ENCODE assay signal across 9 cellular contexts in genomic region chr3:173733029-173733652, GRCh38.
DNase-seq lines count a peak whose midpoint lies in the region; ATAC-seq and TF ChIP-seq lines count a peak whose summit lies in the region.
"Had no signal": no experiment of that assay in that cellular context is flagged by ENCODE, and none has a peak within 500 bp of the region (broad histone marks: within the 10 kb centered on the region; RNA-seq: fewer than 3 reads in every experiment).

No MANE protein-coding gene starts in this region.

- no peaks in the 10 kb centered on the region for H3K27me3 Mint-ChIP-seq in natural killer cell treated with Interleukin-12 subunit alpha and Interleukin-12 subunit beta and Interleukin-15 and Interleukin-18, amount 100 ng/mL, for 72 hours

- H3K27me3 ChIP-seq in BE2C (no peaks in the 10 kb centered on the region), IMR-90 (ENCODE audit: control insufficient read depth, insufficient read depth, low read length) (no peaks in the 10 kb centered on the region), kidney epithelial cell (ENCODE audit: control insufficient read depth, insufficient read depth, low read length) (no peaks in the 10 kb centered on the region)

- no peak overlapping the region for H3K27ac Mint-ChIP-seq in natural killer cell treated with Interleukin-12 subunit alpha and Interleukin-12 subunit beta and Interleukin-15 and Interleukin-18, amount 100 ng/mL, for 72 hours

- no peak overlapping the region for H2BK5ac ChIP-seq in IMR-90 (ENCODE audit: low read depth, low read length, poor library complexity, severe bottlenecking)

- no peak overlapping the region for H4K91ac ChIP-seq in IMR-90 (ENCODE audit: insufficient read depth, low read depth, low read length)

- H3K9ac ChIP-seq in IMR-90 (ENCODE audit: low read depth, low read length): no peak overlapping the region

- TF ChIP-seq CTCF in BE2C (IDR thresholded peaks at IDR 0.05; ENCODE audit: low read depth, low read length) (peak; percentile 45), IMR-90 (conservative IDR thresholded peaks at IDR 0.05; ENCODE audit: low read depth, low read length) (peak; percentile 50), WI38 (IDR thresholded peaks at IDR 0.05; ENCODE audit: low read depth, low read length) (peak; percentile 41; the same call in 1 of the 2 replicates), kidney epithelial cell (IDR thresholded peaks at IDR 0.05; ENCODE audit: insufficient read depth, low read length, poor library complexity, severe bottlenecking) (peak; percentile 56)

- H3K4me3 Mint-ChIP-seq in natural killer cell treated with Interleukin-12 subunit alpha and Interleukin-12 subunit beta and Interleukin-15 and Interleukin-18, amount 100 ng/mL, for 72 hours: no peak overlapping the region

- no peaks in the 10 kb centered on the region for H3K9me1 ChIP-seq in IMR-90 (ENCODE audit: insufficient read depth, low read length)

- in situ Hi-C loops in IMR-90 (cut with MboI; ENCODE audit: low sequenced_read_pairs): no loop called here

- H4K5ac ChIP-seq in IMR-90 (ENCODE audit: low read depth, low read length): no peak overlapping the region

- H2AK5ac ChIP-seq in IMR-90 (ENCODE audit: low read depth, low read length): no peak overlapping the region

- no peak overlapping the region for H2AK9ac ChIP-seq in IMR-90 (replicated peaks; ENCODE audit: low read depth, low read length, poor library complexity)

- H2BK120ac ChIP-seq in IMR-90 (ENCODE audit: low read depth, low read length): peak overlapping the region; percentile 63

- H3K36me3 ChIP-seq in BE2C: no peaks in the 10 kb centered on the region
- H3K36me3 ChIP-seq in IMR-90 (ENCODE audit: control insufficient read depth, insufficient read depth, low read length): no peaks in the 10 kb centered on the region
- H3K36me3 ChIP-seq in kidney epithelial cell (ENCODE audit: control insufficient read depth, insufficient read depth, low read length): no peaks in the 10 kb centered on the region

- no peaks in the 10 kb centered on the region for H3K9me3 ChIP-seq in BE2C
- H3K9me3 ChIP-seq in IMR-90 (ENCODE audit: control insufficient read depth, insufficient read depth, low read length): no peaks in the 10 kb centered on the region

- CTCF ChIA-PET in IMR-90 (lab: Yijun Ruan, JAX): interaction anchor here (0.6 to 1.3 kb wide), 6 partner anchors 10 to 359 kb away, joined by 3 to 5 read pairs (median 3); no protein-coding TSS in a partner anchor

- peak overlapping the region in 1 of 2 experiments; percentile 56; a peak in 2 of 4 replicates for H4K8ac ChIP-seq in IMR-90 (ENCODE audit: low read depth in 2 of 2, low read length in 2 of 2)

- no peaks in the 10 kb centered on the region for H3K4me1 Mint-ChIP-seq in natural killer cell treated with Interleukin-12 subunit alpha and Interleukin-12 subunit beta and Interleukin-15 and Interleukin-18, amount 100 ng/mL, for 72 hours (ENCODE audit: low read depth in 2 of 2)

- no peak for TF ChIP-seq POLR2A in IMR-90 (IDR thresholded peaks at IDR 0.05; ENCODE audit: low read depth, low read length)

- H2BK20ac ChIP-seq in IMR-90 (ENCODE audit: low read depth, low read length): no peak overlapping the region; the same call in 1 of the 2 replicates

- WGBS in IMR-90 (ENCODE audit: extremely low coverage in 2 of 2, insufficient read length in 1 of 2), 2 experiments: no CpG with 5 or more reads among the region's 1 CpG

- no peaks in the 10 kb centered on the region for H3K36me3 Mint-ChIP-seq in natural killer cell treated with Interleukin-12 subunit alpha and Interleukin-12 subunit beta and Interleukin-15 and Interleukin-18, amount 100 ng/mL, for 72 hours

- TF ChIP-seq RAD21 in IMR-90 (IDR thresholded peaks at IDR 0.05; ENCODE audit: low read length): peak; percentile 38

- DNase-seq in BE2C (no peak), IMR-90 (peak; percentile 64), kidney epithelial cell (ENCODE audit: low read depth) (no peak), cortex of kidney (lab: John Stamatoyannopoulos, UW) (no peak)
- DNase-seq in natural killer cell treated with Interleukin-12 subunit alpha and Interleukin-12 subunit beta and Interleukin-15 and Interleukin-18, amount 100 ng/mL, for 72 hours (ENCODE audit: low spot score): no peak
- DNase-seq: stimulated activated CD4-positive, alpha-beta T cell treated with anti-CD3 and anti-CD28 coated beads, Interleukin-4, amount 100 ng/mL, for 24 hours had no signal

- no peaks in the 10 kb centered on the region for H4K20me1 ChIP-seq in IMR-90 (ENCODE audit: insufficient read depth, low read length)

- H3K56ac ChIP-seq in IMR-90 (ENCODE audit: extremely low read depth, insufficient read depth, low read length): no peak overlapping the region

- H3K27ac ChIP-seq in IMR-90 (ENCODE audit: insufficient read depth, low read length): no peak overlapping the region

- peak overlapping the region; percentile 47; the same call in 1 of the 2 replicates for H3K4ac ChIP-seq in IMR-90 (ENCODE audit: low read depth, low read length)

- no peak overlapping the region; the same call in 1 of the 2 replicates for H3K14ac ChIP-seq in IMR-90 (replicated peaks; ENCODE audit: low read depth, low read length)

- H3K4me1 ChIP-seq in BE2C (no peaks in the 10 kb centered on the region), IMR-90 (ENCODE audit: control insufficient read depth, insufficient read depth, low read length) (peaks cover 2% of the 10 kb centered on the region; the same call in 1 of the 2 replicates)

- H2BK15ac ChIP-seq in IMR-90 (ENCODE audit: low read depth, low read length): no peak overlapping the region; the same call in 2 of the 3 replicates

- intact Hi-C loops in IMR-90 (cut with micrococcal nuclease): loop anchor here (5.0 to 10.0 kb wide), 3 partner anchors 259 to 709 kb away; partner anchors contain the start of gene NLGN1

- POLR2A ChIA-PET in IMR-90 (lab: Charles Lee; ENCODE audit: unreplicated experiment): no interaction called here

- no peak overlapping the region for H3K18ac ChIP-seq in IMR-90 (ENCODE audit: low read depth, low read length)

- BruUV-seq in IMR-90 (replicated peaks; lab: Mats Ljungman, UMichigan): no TSS peak

- peak overlapping the region; percentile 75 for H2AFZ ChIP-seq in IMR-90 (replicated peaks; ENCODE audit: low read length, poor library complexity)

- no peak overlapping the region for H3K4me2 ChIP-seq in IMR-90 (ENCODE audit: low read depth, low read length)

- H3K4me3 ChIP-seq in BE2C (ENCODE audit: low read depth, low read length) (no peak overlapping the region), IMR-90 (ENCODE audit: insufficient read depth, low read depth, low read length) (no peak overlapping the region), WI38 (ENCODE audit: low read depth, low read length) (no peak overlapping the region), kidney epithelial cell (ENCODE audit: low read depth, low read length) (no peak overlapping the region)

- dilution Hi-C loops in IMR-90 (cut with HindIII; ENCODE audit: low sequenced_read_pairs, unreplicated experiment): no loop called here

- ATAC-seq in IMR-90 (ENCODE audit: low read depth) (no peak), GM19351 (IDR thresholded peaks at IDR 0.05; ENCODE audit: unreplicated experiment) (no peak), GM18502 (IDR thresholded peaks at IDR 0.05; ENCODE audit: poor library complexity, unreplicated experiment) (no peak)
- no peak for ATAC-seq in natural killer cell treated with Interleukin-12 subunit alpha and Interleukin-12 subunit beta and Interleukin-15 and Interleukin-18, amount 100 ng/mL, for 72 hours

- no peak overlapping the region for H3K23ac ChIP-seq in IMR-90 (ENCODE audit: low read depth, low read length)

- peaks cover 5% of the 10 kb centered on the region for H3K9me3 Mint-ChIP-seq in natural killer cell treated with Interleukin-12 subunit alpha and Interleukin-12 subunit beta and Interleukin-15 and Interleukin-18, amount 100 ng/mL, for 72 hours

- no peaks in the 10 kb centered on the region for H3K79me1 ChIP-seq in IMR-90 (ENCODE audit: low read depth in 1 of 2, low read length in 2 of 2)

TF ChIP-seq in IMR-90, 13 proteins besides CTCF, POLR2A, EP300 and RAD21:
- TF ChIP-seq RCOR1 (IDR thresholded peaks at IDR 0.05; ENCODE audit: insufficient replicate concordance, low read length): no peak
- TF ChIP-seq SMC3 (IDR thresholded peaks at IDR 0.05; ENCODE audit: low read depth, low read length): peak; percentile 38
